In the genomic region with DNA sequence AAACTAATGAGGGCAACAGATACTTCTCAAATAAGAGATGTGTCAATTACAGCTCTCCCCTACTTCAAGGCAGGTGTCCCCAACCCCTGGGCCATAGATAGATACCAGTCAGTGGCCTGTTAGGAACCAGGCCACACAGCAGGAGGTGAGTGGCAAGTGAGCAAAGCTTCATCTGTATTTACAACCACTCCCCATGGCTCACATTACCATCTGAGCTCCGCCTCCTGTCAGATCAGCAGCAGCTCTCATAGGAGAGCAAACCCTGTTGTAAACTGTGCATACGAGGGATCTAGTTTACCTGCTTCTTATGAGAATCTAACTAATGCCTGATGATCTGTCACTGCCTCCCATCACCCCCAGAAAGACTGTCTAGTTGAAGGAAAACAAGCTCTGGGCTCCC, we compare ENCODE assay signal across 24 cellular contexts.
A peak's percentile ranks its signal among the peaks of the same experiment; 100 is the strongest.
DNase-seq lines count a peak whose midpoint lies in the region; FAIRE-seq and TF ChIP-seq lines count a peak whose summit lies in the region.
"Had no signal": no experiment of that assay in that cellular context is flagged by ENCODE, and none has a peak within 500 bp of the region (broad histone marks: within the 10 kb centered on the region; RNA-seq: fewer than 3 reads in every experiment).

No MANE protein-coding gene starts in this region.

- H4K20me1 ChIP-seq in H1 (replicated peaks in 1 of 2; ENCODE audit: control insufficient read depth in 1 of 2, insufficient read depth in 2 of 2, low read length in 2 of 2) = no peaks in the 10 kb centered on the region
- H4K20me1 ChIP-seq in osteoblast (ENCODE audit: insufficient read depth, low read length) = no peaks in the 10 kb centered on the region

- H3K23ac ChIP-seq in H1 (ENCODE audit: insufficient read length) = no peak overlapping the region

- TF ChIP-seq POLR2A in H1 (IDR thresholded peaks at IDR 0.05; ENCODE audit: control extremely low read depth in 1 of 2, low read depth in 2 of 2, low read length in 2 of 2) = no peak

- no peak overlapping the region for H3K14ac ChIP-seq in H1 (ENCODE audit: insufficient read length)

- H3K27ac ChIP-seq in HEK293 (ENCODE audit: extremely low read depth, low read depth, low read length) = no peak overlapping the region
- H3K27ac ChIP-seq in H1 (ENCODE audit: low read depth, low read length) = no peak overlapping the region
- no peak overlapping the region for H3K27ac ChIP-seq in osteoblast (ENCODE audit: low read depth, low read length)
- H3K27ac ChIP-seq: spleen had no signal

- H3K9me3 Mint-ChIP-seq in osteocyte (ENCODE audit: unreplicated experiment) = no peaks in the 10 kb centered on the region

- no peak overlapping the region for H2BK12ac ChIP-seq in H1 (ENCODE audit: low read depth, low read length)

- H2AFZ ChIP-seq in H1 (ENCODE audit: low read length) (no peak overlapping the region), osteoblast (ENCODE audit: low read length) (no peak overlapping the region)

- H3K4me1 ChIP-seq in HEK293 (ENCODE audit: control insufficient read depth, insufficient read depth, low read length) (no peaks in the 10 kb centered on the region), H1 (replicated peaks in 1 of 4; ENCODE audit: control insufficient read depth in 3 of 4, insufficient read depth in 4 of 4, low read length in 3 of 4) (peaks cover 0 to 10% (median 2%) of the 10 kb centered on the region in 4 experiments; a peak in 2 of 7 replicates), osteoblast (ENCODE audit: insufficient read depth, low read length) (peaks cover 6% of the 10 kb centered on the region)
- H3K4me1 ChIP-seq: spleen had no signal

- H3K4me1 Mint-ChIP-seq in osteocyte (ENCODE audit: unreplicated experiment) = peaks cover 35% of the 10 kb centered on the region
- H3K4me1 Mint-ChIP-seq: CD4-positive, alpha-beta memory T cell; T-cell had no signal

- peak; percentile 74 for FAIRE-seq in H1 (lab: Jason Lieb, UNC)
- FAIRE-seq: astrocyte, GM12891, TTC549 had no signal

- H3K56ac ChIP-seq in H1 (replicated peaks; ENCODE audit: insufficient read length, low read depth, low read length) = no peak overlapping the region

- peaks cover 3% of the 10 kb centered on the region for H3K36me3 Mint-ChIP-seq in osteocyte (ENCODE audit: unreplicated experiment)
- H3K36me3 Mint-ChIP-seq: CD4-positive, alpha-beta memory T cell; T-cell had no signal

- H3K4ac ChIP-seq in H1 (replicated peaks; ENCODE audit: insufficient read length, low read depth, low read length) = no peak overlapping the region

- no peak overlapping the region for H3K9ac ChIP-seq in H1 (replicated peaks in 1 of 4; ENCODE audit: extremely low read depth in 1 of 4, low read depth in 3 of 4, low read length in 3 of 4)

- no peak overlapping the region for H2BK15ac ChIP-seq in H1 (ENCODE audit: low read length)

- no peak overlapping the region for H2AK5ac ChIP-seq in H1 (ENCODE audit: low read depth, low read length)

- no peak for TF ChIP-seq RAD21 in H1 (IDR thresholded peaks at IDR 0.05 in 1 of 2, conservative IDR thresholded peaks at IDR 0.05 in 1 of 2; ENCODE audit: low read depth in 2 of 2, low read length in 2 of 2)

- no peak for TF ChIP-seq EP300 in H1 (IDR thresholded peaks at IDR 0.05; ENCODE audit: borderline replicate concordance in 1 of 2, low read depth in 2 of 2, low read length in 2 of 2)

- CTCF ChIA-PET in HEK293 (lab: Yijun Ruan, JAX) = interaction anchor here (0.6 to 1.9 kb wide), 3 partner anchors 8 to 177 kb away, joined by 3 to 9 read pairs (median 5); no protein-coding TSS in a partner anchor
- CTCF ChIA-PET in H1 (lab: Charles Lee; ENCODE audit: partially characterized antibody) = interaction anchor here (0.7 to 2.4 kb wide), 8 partner anchors 14 to 812 kb away, joined by 3 to 6 read pairs (median 3); no protein-coding TSS in a partner anchor

- H3K9me3 ChIP-seq in HEK293 (ENCODE audit: control insufficient read depth, insufficient read depth, low read depth, low read length) (no peaks in the 10 kb centered on the region), H1 (ENCODE audit: insufficient read depth in 2 of 2, low read depth in 1 of 2, low read length in 1 of 2) (no peaks in the 10 kb centered on the region), osteoblast (ENCODE audit: low read depth, low read length) (no peaks in the 10 kb centered on the region)

- H4K91ac ChIP-seq in H1 (replicated peaks; ENCODE audit: insufficient read length, low read length) = no peak overlapping the region

- in situ Hi-C loops in SK-MEL-5 (cut with HindIII; ENCODE audit: low pct_unique_long_range_greater_than_20kb, low sequenced_read_pairs) (no loop called here), ACHN (cut with HindIII; ENCODE audit: low pct_ligation_motif_present, low pct_unique_long_range_greater_than_20kb, low sequenced_read_pairs) (no loop called here)

- TF ChIP-seq CTCF in HEK293 (tag by site-specific recombination; IDR thresholded peaks at IDR 0.05) = no peak
- TF ChIP-seq CTCF in H1 (IDR thresholded peaks at IDR 0.05; ENCODE audit: control extremely low read depth in 1 of 3, insufficient read depth in 1 of 3, low read depth in 1 of 3, low read length in 3 of 3) = no peak
- TF ChIP-seq CTCF in osteocyte (IDR thresholded peaks at IDR 0.05) = no peak
- TF ChIP-seq CTCF in osteoblast (IDR thresholded peaks at IDR 0.05; ENCODE audit: extremely low read depth, low read depth, low read length) = no peak

- H3K4me3 ChIP-seq in HEK293 (ENCODE audit: low read depth, low read length) = no peak overlapping the region
- no peak overlapping the region for H3K4me3 ChIP-seq in H1 (ENCODE audit: extremely low read depth in 1 of 4, insufficient read depth in 2 of 4, low read depth in 3 of 4, low read length in 4 of 4)
- no peak overlapping the region for H3K4me3 ChIP-seq in osteoblast (ENCODE audit: insufficient read depth, low read length)
- H3K4me3 ChIP-seq: spleen had no signal

- H3K27ac Mint-ChIP-seq in osteocyte (ENCODE audit: unreplicated experiment) = peak overlapping the region; percentile 75
- H3K27ac Mint-ChIP-seq: CD4-positive, alpha-beta memory T cell; T-cell had no signal

- no peak overlapping the region for H4K8ac ChIP-seq in H1 (ENCODE audit: extremely low read depth, insufficient read depth, low read length)

- H3K79me2 ChIP-seq in H1 (ENCODE audit: control insufficient read depth in 1 of 2, insufficient read depth in 2 of 2, low read length in 2 of 2) (no peaks in the 10 kb centered on the region), osteoblast (ENCODE audit: insufficient read depth, low read length) (no peaks in the 10 kb centered on the region)

- no peak overlapping the region for H3K4me2 ChIP-seq in H1 (ENCODE audit: insufficient read depth in 1 of 2, low read depth in 2 of 2, low read length in 2 of 2)
- H3K4me2 ChIP-seq in osteoblast (ENCODE audit: insufficient read depth, low read length) = no peak overlapping the region

- H3K23me2 ChIP-seq in H1 (ENCODE audit: low read depth, low read length) = no peaks in the 10 kb centered on the region

- POLR2A ChIA-PET in HEK293 (lab: Yijun Ruan, JAX) (no interaction called here), H1 (lab: Charles Lee; ENCODE audit: partially characterized antibody) (no interaction called here)

- H2BK5ac ChIP-seq in H1 (ENCODE audit: low read depth, low read length) = no peak overlapping the region

- no peak overlapping the region for H3K18ac ChIP-seq in H1 (ENCODE audit: extremely low read depth, low read length)

- H3K4me3 Mint-ChIP-seq in osteocyte (ENCODE audit: unreplicated experiment) = no peak overlapping the region
- H3K4me3 Mint-ChIP-seq: CD4-positive, alpha-beta memory T cell; T-cell had no signal

- H2BK20ac ChIP-seq in H1 (ENCODE audit: low read length) = peak overlapping the region; percentile 32; the same call in 1 of the 2 replicates

- no peak overlapping the region for H2BK120ac ChIP-seq in H1 (replicated peaks; ENCODE audit: low read depth, low read length)

- no peaks in the 10 kb centered on the region for H3K36me3 ChIP-seq in HEK293 (ENCODE audit: control insufficient read depth in 2 of 2, insufficient read depth in 1 of 2, low read length in 2 of 2)
- H3K36me3 ChIP-seq in H1 (ENCODE audit: control insufficient read depth in 2 of 4, insufficient read depth in 4 of 4, low read length in 3 of 4) = no peaks in the 10 kb centered on the region
- H3K36me3 ChIP-seq in osteoblast (ENCODE audit: insufficient read depth, low read length) = no peaks in the 10 kb centered on the region
- H3K36me3 ChIP-seq: spleen had no signal

- H3K79me1 ChIP-seq in H1 (ENCODE audit: low read depth, low read length) = no peaks in the 10 kb centered on the region

- peak; percentile 5 for DNase-seq in SK-MEL-5 (ENCODE audit: low read depth, low spot score)
- DNase-seq in H1 (ENCODE audit: low read depth in 1 of 2, low spot score in 2 of 2) = no peak
- DNase-seq in osteocyte (ENCODE audit: extremely low spot score, unreplicated experiment) = no peak
- DNase-seq in osteoblast (ENCODE audit: insufficient read length, low spot score, missing footprints) = no peak
- no peak for DNase-seq in ACHN
- no peak for DNase-seq in NCI-H1417 treated with DMSO at 0.1 percent for 48 hours (lab: John Stamatoyannopoulos, UW)
- DNase-seq: activated naive CD4-positive, alpha-beta T cell treated with anti-CD3 and anti-CD28 coated beads, Interleukin-2, amount 50 U/mL, for 16 hours; activated T-cell treated with anti-CD3 and anti-CD28 coated beads, Interleukin-2, amount 50 U/mL, for 48 hours; CD4-positive, alpha-beta memory T cell; DMS79 treated with DMSO at 0.1 percent for 48 hours; effector CD8-positive, alpha-beta T cell; kidney glomerular epithelial cell; NCI-H1092; NCI-H2081 treated with DMSO at 0.1 percent for 48 hours; nucleus accumbens; Right ventricle myocardium superior; spleen; stimulated activated CD4-positive, alpha-beta T cell treated with anti-CD3 and anti-CD28 coated beads, Interleukin-4, amount 100 ng/mL, for 1 hour; stimulated activated naive CD8-positive, alpha-beta T cell treated with anti-CD3 and anti-CD28 coated beads, Interleukin-15, Interleukin-2, amounts not matched to agents 100 U/mL and 50 U/mL, for 24 hours; T-cell had no signal

- no peak overlapping the region for H4K5ac ChIP-seq in H1 (ENCODE audit: insufficient read length, low read depth, low read length)

- 81% methylated on average over 2 of the region's 2 CpGs; no CpG with 5 or more reads in 1 of the 2 experiments for WGBS in H1 (ENCODE audit: extremely low coverage in 1 of 2, insufficient coverage in 1 of 2, insufficient read length in 1 of 2, insufficient replicate concordance in 2 of 2, low coverage in 1 of 2, low lambda C conversion rate in 2 of 2, missing lambda C conversion rate in 1 of 2), 2 experiments

- H3K27me3 Mint-ChIP-seq in osteocyte (ENCODE audit: unreplicated experiment) = no peaks in the 10 kb centered on the region
- H3K27me3 Mint-ChIP-seq: CD4-positive, alpha-beta memory T cell; T-cell had no signal

- H3K27me3 ChIP-seq in H1 (replicated peaks in 1 of 4; ENCODE audit: control insufficient read depth in 3 of 4, extremely low read depth in 1 of 4, insufficient read depth in 3 of 4, low read length in 3 of 4) (no peaks in the 10 kb centered on the region), osteoblast (ENCODE audit: insufficient read depth, low read length) (no peaks in the 10 kb centered on the region)
- H3K27me3 ChIP-seq: spleen had no signal

TF ChIP-seq in HEK293, 187 proteins besides CTCF, POLR2A, EP300 and RAD21 (continues in another document):
- no peak for TF ChIP-seq ZNF701 (tag by site-specific recombination; IDR thresholded peaks at IDR 0.05)

TF ChIP-seq in H1, 55 proteins besides CTCF, POLR2A, EP300 and RAD21 (continues in another document):
- TF ChIP-seq SUZ12 (IDR thresholded peaks at IDR 0.05; ENCODE audit: low read length) = no peak
